ENCODE assay signal across 20 cellular contexts in genomic region chr18:59383831-59384230, GRCh38. TPM values are rescaled to one million over a fixed set of nuclear protein-coding genes. Genes with fewer than 3 reads are reported as not detected.
DNase-seq lines count a peak whose midpoint lies in the region; ATAC-seq and TF ChIP-seq lines count a peak whose summit lies in the region.
"Had no signal": no experiment of that assay in that cellular context is flagged by ENCODE, and none has a peak within 500 bp of the region (broad histone marks: within the 10 kb centered on the region; RNA-seq: fewer than 3 reads in every experiment).

No MANE protein-coding gene starts in this region.

- ATAC-seq in HG03175 (IDR thresholded peaks at IDR 0.05; ENCODE audit: unreplicated experiment): no peak

- H3K36me3 ChIP-seq in suprapubic skin (no peaks in the 10 kb centered on the region), spleen (no peaks in the 10 kb centered on the region)
- H3K36me3 ChIP-seq: colonic mucosa, tibial nerve had no signal

- TF ChIP-seq POLR2A in suprapubic skin (IDR thresholded peaks at IDR 0.05) (no peak), spleen (IDR thresholded peaks at IDR 0.05) (no peak)

- no peak overlapping the region for H3K27ac ChIP-seq in suprapubic skin
- no peak overlapping the region for H3K27ac ChIP-seq in spleen
- H3K27ac ChIP-seq: colonic mucosa, tibial nerve had no signal

- 77% methylated on average over 6 of the region's 6 CpGs for WGBS in suprapubic skin
- WGBS in spleen, 5 donors: 76 to 87% (median 80%) methylated on average over 6 of the region's 6 CpGs

- intact Hi-C loops in spleen (cut with DNase I; ENCODE audit: low total_unique reads): no loop called here

- H3K4me3 ChIP-seq in suprapubic skin (no peak overlapping the region), spleen (no peak overlapping the region)
- H3K4me3 ChIP-seq: colonic mucosa, tibial nerve had no signal

- no peaks in the 10 kb centered on the region for H3K9me3 ChIP-seq in suprapubic skin
- H3K9me3 ChIP-seq in spleen: no peaks in the 10 kb centered on the region
- H3K9me3 ChIP-seq: Caco-2, colonic mucosa, tibial nerve had no signal

- H3K27me3 ChIP-seq in suprapubic skin (no peaks in the 10 kb centered on the region), spleen (replicated peaks in 1 of 7) (no peaks in the 10 kb centered on the region)
- H3K27me3 ChIP-seq: colonic mucosa, tibial nerve had no signal

- H3K4me1 ChIP-seq in suprapubic skin: no peaks in the 10 kb centered on the region
- no peaks in the 10 kb centered on the region for H3K4me1 ChIP-seq in spleen
- H3K4me1 ChIP-seq: Caco-2, colonic mucosa had no signal

- no peak for TF ChIP-seq EP300 in suprapubic skin (IDR thresholded peaks at IDR 0.05)

- no peak for TF ChIP-seq CTCF in suprapubic skin (IDR thresholded peaks at IDR 0.05)
- no peak for TF ChIP-seq CTCF in spleen (IDR thresholded peaks at IDR 0.05 in 8 of 11, conservative IDR thresholded peaks at IDR 0.05 in 3 of 11)

- DNase-seq in COLO668 (lab: John Stamatoyannopoulos, UW; ENCODE audit: unreplicated experiment): peak; percentile 81
- DNase-seq in NCI-H146 (lab: John Stamatoyannopoulos, UW): peak; percentile 98
- peak; percentile 85 for DNase-seq in NCI-H345 (lab: John Stamatoyannopoulos, UW)
- DNase-seq in SHP77 (lab: John Stamatoyannopoulos, UW): peak; percentile 74 to 78
- no peak for DNase-seq in suprapubic skin (ENCODE audit: low spot score in 2 of 2)
- DNase-seq in cerebellum (ENCODE audit: low spot score): no peak
- no peak for DNase-seq in spleen
- DNase-seq: activated CD4-positive, CD25-positive, alpha-beta regulatory T cell treated with anti-CD3 and anti-CD28 coated beads, Interleukin-2, amount 50 U/mL, for 72 hours; activated naive CD4-positive, alpha-beta T cell; activated T-cell treated with anti-CD3 and anti-CD28 coated beads, Interleukin-2, amount 50 U/mL, for 24 hours; Caco-2; colonic mucosa; HFFc6; KG1; mesenchymal stem cell; NCI-H446 treated with DMSO at 0.1 percent for 48 hours; occipital lobe; stimulated activated CD4-positive, alpha-beta T cell treated with anti-CD3 and anti-CD28 coated beads, Interleukin-4, amount 100 ng/mL, for 24 hours had no signal

RNA-seq across cellular contexts. Expression of gene LMAN1, which starts 24.8 kb away (rescaled TPM):
- 10 to 100 TPM; 39.8 to 61.2 (median 47.6) TPM for total RNA-seq in suprapubic skin
- 53.2 TPM for total RNA-seq in cerebellum
- 10 to 100 TPM; 52.5 to 97.9 (median 55.2) TPM for total RNA-seq in spleen
- polyA plus RNA-seq in spleen: 10 to 100 TPM; 10.0 to 11.3 (median 10.8) TPM

Comparison
In these comparisons a context has a peak if more than half of its experiments do, and no peak if none do; other contexts are left out.
1. DNase-seq: peak in COLO668 (single experiment), NCI-H146 (single experiment), NCI-H345 (single experiment) and SHP77 (2 of 2); none in suprapubic skin (0 of 2), cerebellum (single experiment) and spleen (single experiment).